16 cellular contexts compared by ENCODE assay signal in the genomic region with DNA sequence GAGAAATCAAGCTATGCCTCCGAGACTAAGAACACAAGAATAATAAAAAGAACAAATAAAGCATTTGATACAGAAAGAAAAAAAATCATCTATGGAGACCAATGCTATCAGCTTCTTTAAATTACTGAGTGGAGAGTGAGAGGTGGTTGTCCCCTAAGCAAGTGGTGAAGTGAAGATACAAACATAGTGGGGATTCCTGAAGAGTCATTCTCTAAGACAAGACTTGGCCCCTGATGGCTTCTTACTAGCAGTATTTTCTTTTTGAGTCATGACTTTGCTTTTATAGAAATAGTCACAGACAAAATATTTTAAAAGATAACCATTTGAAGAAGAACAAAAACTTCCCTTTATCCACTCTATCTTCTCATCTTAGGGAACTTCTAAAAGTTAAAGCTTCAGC.
A peak's percentile ranks its signal among the peaks of the same experiment; 100 is the strongest.
DNase-seq lines count a peak whose midpoint lies in the region; ATAC-seq and TF ChIP-seq lines count a peak whose summit lies in the region.
"Had no signal": no experiment of that assay in that cellular context is flagged by ENCODE, and none has a peak within 500 bp of the region (broad histone marks: within the 10 kb centered on the region; RNA-seq: fewer than 3 reads in every experiment).

No MANE protein-coding gene starts in this region.

- ATAC-seq in GM19468 (IDR thresholded peaks at IDR 0.05; ENCODE audit: extremely low read depth, unreplicated experiment) (peak; percentile 37), HG03469 (IDR thresholded peaks at IDR 0.05; ENCODE audit: unreplicated experiment) (peak; percentile 48)
- ATAC-seq: heart right ventricle, left lung, natural killer cell, sciatic nerve had no signal

- no peaks in the 10 kb centered on the region for H3K36me3 ChIP-seq in SJCRH30
- H3K36me3 ChIP-seq: heart right ventricle, left lung had no signal

- no peaks in the 10 kb centered on the region for H3K9me3 ChIP-seq in SJCRH30 (replicated peaks)

- no peak for TF ChIP-seq CTCF in GM10248 (IDR thresholded peaks at IDR 0.05; ENCODE audit: control extremely low read depth, extremely low read depth, low read depth, missing control alignments)

- CTCF ChIA-PET in GM10248 (lab: Yijun Ruan, JAX), result interaction anchor here (1.2 to 1.3 kb wide), 2 partner anchors 11 to 16 kb away, joined by 3 read pairs; no protein-coding TSS in a partner anchor

- no peak overlapping the region for H3K4me3 ChIP-seq in SJCRH30
- H3K4me3 ChIP-seq: heart right ventricle, left lung had no signal

- POLR2A ChIA-PET in GM10248 (lab: Yijun Ruan, JAX), result no interaction called here

- H3K27ac ChIP-seq in SJCRH30, result no peak overlapping the region
- H3K27ac ChIP-seq: heart right ventricle, left lung had no signal

- no peaks in the 10 kb centered on the region for H3K4me1 ChIP-seq in SJCRH30
- H3K4me1 ChIP-seq: left lung had no signal

- no peaks in the 10 kb centered on the region for H3K27me3 ChIP-seq in SJCRH30
- H3K27me3 ChIP-seq: heart right ventricle, left lung had no signal

- DNase-seq in GM10248 (ENCODE audit: extremely low spot score), result peak; percentile 30
- DNase-seq in iris pigment epithelial cell (ENCODE audit: low read depth), result peak; percentile 32
- no peak for DNase-seq in mucosa of gallbladder (ENCODE audit: low spot score)
- DNase-seq in SJCRH30, result no peak
- no peak for DNase-seq in NCI-H2107 treated with DMSO at 0.1 percent for 48 hours (lab: John Stamatoyannopoulos, UW; ENCODE audit: unreplicated experiment)
- DNase-seq in NCI-H1436 (lab: John Stamatoyannopoulos, UW), result no peak
- DNase-seq: activated CD4-positive, alpha-beta T cell treated with anti-CD3 and anti-CD28 coated beads for 1 hour; C1 segment of cervical spinal cord; heart right ventricle; Karpas-422; left lung; natural killer cell; NCI-H2029 had no signal

Comparison
In these comparisons a context has a peak if more than half of its experiments do, and no peak if none do; other contexts are left out.
1. DNase-seq: peak in GM10248 (single experiment) and iris pigment epithelial cell (single experiment); none in mucosa of gallbladder (single experiment), SJCRH30 (0 of 2), NCI-H2107 treated with DMSO at 0.1 percent for 48 hours (single experiment) and NCI-H1436 (single experiment).